8 cellular contexts compared by ENCODE assay signal in the genomic region with DNA sequence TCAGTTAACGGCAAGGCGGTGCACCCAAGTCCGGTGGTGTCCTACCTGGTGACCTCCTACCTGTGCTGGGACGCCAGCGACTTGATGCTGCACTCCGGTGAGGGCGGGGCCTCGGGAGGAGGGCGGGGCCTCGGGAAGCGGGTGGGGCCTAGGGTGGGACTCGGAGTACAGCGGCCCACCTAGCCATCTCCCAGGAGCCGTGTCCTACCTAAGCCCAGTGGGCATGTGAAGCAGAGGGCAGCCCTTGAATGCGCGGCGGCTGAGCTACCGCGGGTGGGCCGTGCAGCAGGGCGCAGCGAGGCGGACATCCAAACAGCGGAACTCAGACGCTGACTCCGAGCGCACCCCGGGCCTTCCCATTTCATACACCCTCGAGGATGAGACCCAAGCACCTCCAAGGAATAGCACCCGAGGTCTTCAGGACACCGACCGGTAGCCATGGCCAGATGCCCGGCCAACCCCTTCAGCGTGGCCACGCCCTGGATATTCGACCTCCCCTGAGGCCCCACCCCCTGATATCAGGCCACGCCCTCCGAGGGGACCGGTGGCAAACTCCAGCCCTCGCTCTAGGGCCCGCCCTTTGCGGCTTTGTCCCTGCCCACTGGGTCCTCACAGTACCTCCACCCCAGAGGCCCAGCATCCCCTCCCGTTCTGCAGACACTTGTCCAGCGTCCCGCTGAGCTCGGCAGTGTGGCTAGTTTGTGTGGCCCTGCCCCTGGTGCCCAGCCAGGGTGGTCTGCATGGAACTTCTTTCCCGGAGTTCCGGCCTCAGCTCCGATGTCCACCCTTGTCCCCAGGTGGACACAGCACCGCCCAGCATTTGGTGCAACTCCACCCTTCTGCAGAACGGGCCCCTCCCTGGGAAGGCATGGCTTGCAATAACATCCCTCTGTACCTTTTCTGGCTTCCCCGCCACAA. TPM values are rescaled to one million over a fixed set of nuclear protein-coding genes. Genes with fewer than 3 reads are reported as not detected.
DNase-seq lines count a peak whose midpoint lies in the region; ATAC-seq and TF ChIP-seq lines count a peak whose summit lies in the region.

No MANE protein-coding gene starts in this region.

- ATAC-seq in HG03064 (IDR thresholded peaks at IDR 0.05; ENCODE audit: low read depth, unreplicated experiment) (peak; percentile 57), body of pancreas (peak; percentile 77), lower lobe of right lung (peak; percentile 24 to 46), upper lobe of right lung (peak; percentile 64)

- no peaks in the 10 kb centered on the region for H4K20me1 ChIP-seq in OCI-LY3 (ENCODE audit: insufficient read depth, low read length)

- peak; percentile 60 for TF ChIP-seq POLR2A in GM18951 (IDR thresholded peaks at IDR 0.05; ENCODE audit: extremely low read depth, insufficient read depth, insufficient read length)
- peak in 2 of 3 donors; percentile 15 to 32 for TF ChIP-seq POLR2A in body of pancreas (IDR thresholded peaks at IDR 0.05)

- DNase-seq in COLO829 (ENCODE audit: low spot score) (peak; percentile 68), body of pancreas (peak; percentile 93 to 97 (median 94)), lower lobe of right lung (peak; percentile 68), upper lobe of right lung (peak; percentile 73), NCI-H1694 treated with DMSO at 0.1 percent for 48 hours (lab: John Stamatoyannopoulos, UW) (no peak)

- intact Hi-C loops in body of pancreas (cut with DNase I) (no loop called here), lower lobe of right lung (cut with DNase I) (no loop called here), upper lobe of right lung (cut with DNase I) (no loop called here)

- H3K27me3 ChIP-seq in OCI-LY3 (ENCODE audit: low read depth, low read length) (peaks cover 46% of the 10 kb centered on the region), body of pancreas (no peaks in the 10 kb centered on the region), lower lobe of right lung (ENCODE audit: low read depth) (peaks cover 63% of the 10 kb centered on the region), upper lobe of right lung (peaks cover 53% of the 10 kb centered on the region)

- no peaks in the 10 kb centered on the region for H3K79me2 ChIP-seq in OCI-LY3 (ENCODE audit: low read length)

- H3K4me2 ChIP-seq in OCI-LY3 (ENCODE audit: low read length) = peak overlapping the region; percentile 94

- H3K9me3 ChIP-seq in OCI-LY3 (ENCODE audit: insufficient read depth, low read length) (no peaks in the 10 kb centered on the region), body of pancreas (no peaks in the 10 kb centered on the region), lower lobe of right lung (no peaks in the 10 kb centered on the region), upper lobe of right lung (no peaks in the 10 kb centered on the region)

- in situ Hi-C loops in GM18951 (cut with MboI; ENCODE audit: low sequenced_read_pairs, unreplicated experiment) = no loop called here

- H3K36me3 ChIP-seq in OCI-LY3 (replicated peaks; ENCODE audit: low read depth, low read length) (no peaks in the 10 kb centered on the region), body of pancreas (replicated peaks in 1 of 2; ENCODE audit: insufficient read depth in 1 of 2, low read depth in 2 of 2) (no peaks in the 10 kb centered on the region), lower lobe of right lung (no peaks in the 10 kb centered on the region), upper lobe of right lung (no peaks in the 10 kb centered on the region)

- H2AFZ ChIP-seq in OCI-LY3 (ENCODE audit: low read depth, low read length) = peak overlapping the region; percentile 62; the same call in 1 of the 2 replicates

- no peak for TF ChIP-seq CTCF in OCI-LY3 (IDR thresholded peaks at IDR 0.05; ENCODE audit: low read depth, low read length)
- no peak for TF ChIP-seq CTCF in body of pancreas (IDR thresholded peaks at IDR 0.05)
- TF ChIP-seq CTCF in lower lobe of right lung (IDR thresholded peaks at IDR 0.05) = no peak
- no peak for TF ChIP-seq CTCF in upper lobe of right lung (IDR thresholded peaks at IDR 0.05)

- peak overlapping the region; percentile 64 for H3K9ac ChIP-seq in OCI-LY3 (ENCODE audit: low read length)

- peak overlapping the region; percentile 70 for H3K27ac ChIP-seq in OCI-LY3 (ENCODE audit: low read length)
- H3K27ac ChIP-seq in body of pancreas = peak overlapping the region; percentile 75 to 92 (median 82)
- no peak overlapping the region for H3K27ac ChIP-seq in lower lobe of right lung
- no peak overlapping the region for H3K27ac ChIP-seq in upper lobe of right lung

- 10 to 29% methylated on average over 10 to 51 of the region's 52 CpGs for WGBS in body of pancreas, 2 donors

- H3K4me3 ChIP-seq in OCI-LY3 (ENCODE audit: low read length) (peak overlapping the region; percentile 79), body of pancreas (no peak overlapping the region), lower lobe of right lung (peak overlapping the region; percentile 44), upper lobe of right lung (peak overlapping the region; percentile 15)

- peaks cover 45% of the 10 kb centered on the region for H3K4me1 ChIP-seq in OCI-LY3 (ENCODE audit: low read length)
- H3K4me1 ChIP-seq in body of pancreas = peaks cover 53% of the 10 kb centered on the region
- H3K4me1 ChIP-seq in lower lobe of right lung = peaks cover 8% of the 10 kb centered on the region
- H3K4me1 ChIP-seq in upper lobe of right lung = no peaks in the 10 kb centered on the region

RNA-seq across cellular contexts. Expression of a gene that starts 5.4 kb away (rescaled TPM):
- total RNA-seq in body of pancreas = 100 to 1,000 TPM; 937 to 947 TPM
- 1.9 TPM for total RNA-seq in lower lobe of right lung
- total RNA-seq in upper lobe of right lung = 1.7 TPM

RNA-seq across cellular contexts. Expression of a gene that starts 15.2 kb away (rescaled TPM):
- total RNA-seq in body of pancreas (not detected), lower lobe of right lung (not detected), upper lobe of right lung (not detected)

RNA-seq across cellular contexts. Expression of a gene that starts 28.0 kb away (rescaled TPM):
- total RNA-seq in body of pancreas (not detected), lower lobe of right lung (not detected), upper lobe of right lung (not detected)

RNA-seq across cellular contexts. Expression of a gene that starts 36.5 kb away (rescaled TPM):
- total RNA-seq in body of pancreas = not detected
- not detected for total RNA-seq in lower lobe of right lung
- total RNA-seq in upper lobe of right lung = not detected

RNA-seq across cellular contexts. Expression of a gene that starts 47.9 kb away (rescaled TPM):
- total RNA-seq in body of pancreas = not detected
- total RNA-seq in lower lobe of right lung = not detected
- not detected for total RNA-seq in upper lobe of right lung

Comparison
In these comparisons a context has a peak if more than half of its experiments do, and no peak if none do; other contexts are left out.
1. H3K27ac ChIP-seq: peak in OCI-LY3 (single experiment) and body of pancreas (4 of 4); none in lower lobe of right lung (single experiment) and upper lobe of right lung (single experiment).
2. H3K4me3 ChIP-seq: peak in OCI-LY3 (single experiment), lower lobe of right lung (single experiment) and upper lobe of right lung (single experiment); none in body of pancreas (0 of 2).
3. RNA of a gene that starts 5.4 kb away (total RNA-seq): 937 to 947 TPM in body of pancreas; 1.9 TPM in lower lobe of right lung (single experiment) and 1.7 TPM in upper lobe of right lung (single experiment); every median in the first group is over 100 times any median in the second.
4. Peak in every context shown above with its lines, with median percentiles within 50 percentile points of each other: ATAC-seq.